Comparison of ENCODE assay signal across 1 cellular context in the genomic region with DNA sequence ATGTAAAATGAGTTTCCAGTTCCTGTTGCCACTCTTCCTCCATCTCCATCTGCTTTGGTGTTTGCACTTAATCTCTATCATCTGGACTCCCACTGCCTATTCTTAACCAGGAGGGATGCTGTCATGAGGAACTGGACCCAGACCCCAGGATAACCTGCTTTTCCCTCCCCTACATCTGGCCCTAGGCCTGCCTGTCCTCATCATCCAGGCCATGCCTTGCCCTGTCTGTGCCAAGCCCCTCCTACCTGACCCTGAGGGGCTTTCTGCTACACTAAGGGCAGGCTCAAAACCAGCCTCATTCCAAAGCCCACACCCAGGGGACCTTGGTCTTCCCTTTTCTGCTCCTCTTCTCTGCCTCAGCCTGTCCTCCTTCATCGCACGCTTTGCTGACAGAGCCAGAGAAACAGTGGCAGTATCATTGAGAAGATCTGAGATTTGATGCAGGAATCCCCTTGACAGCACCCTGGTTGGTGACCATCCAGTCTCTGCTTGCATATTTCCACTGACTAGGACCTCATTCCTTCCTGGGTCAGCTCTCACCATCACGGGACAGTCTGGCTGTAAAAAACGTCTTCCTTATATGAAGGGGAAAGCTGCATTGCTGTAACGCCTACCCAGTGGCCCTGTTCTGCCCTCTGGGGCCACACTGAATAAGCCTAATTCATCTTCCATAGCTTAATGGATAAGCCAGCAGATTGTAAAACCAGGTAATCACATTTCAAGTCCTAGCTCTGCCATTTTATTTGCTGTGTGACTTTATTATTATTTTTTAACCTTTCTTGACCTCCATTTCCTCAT.
TF ChIP-seq lines count a peak whose summit lies in the region.

No MANE protein-coding gene starts in this region.

TF ChIP-seq in IMR-90, 13 proteins besides CTCF, POLR2A, EP300 and RAD21:
- no peak for TF ChIP-seq FOS (IDR thresholded peaks at IDR 0.05; ENCODE audit: low read depth, low read length)
- no peak for TF ChIP-seq SMC3 (IDR thresholded peaks at IDR 0.05; ENCODE audit: low read depth, low read length)
- TF ChIP-seq, protein P1, sequence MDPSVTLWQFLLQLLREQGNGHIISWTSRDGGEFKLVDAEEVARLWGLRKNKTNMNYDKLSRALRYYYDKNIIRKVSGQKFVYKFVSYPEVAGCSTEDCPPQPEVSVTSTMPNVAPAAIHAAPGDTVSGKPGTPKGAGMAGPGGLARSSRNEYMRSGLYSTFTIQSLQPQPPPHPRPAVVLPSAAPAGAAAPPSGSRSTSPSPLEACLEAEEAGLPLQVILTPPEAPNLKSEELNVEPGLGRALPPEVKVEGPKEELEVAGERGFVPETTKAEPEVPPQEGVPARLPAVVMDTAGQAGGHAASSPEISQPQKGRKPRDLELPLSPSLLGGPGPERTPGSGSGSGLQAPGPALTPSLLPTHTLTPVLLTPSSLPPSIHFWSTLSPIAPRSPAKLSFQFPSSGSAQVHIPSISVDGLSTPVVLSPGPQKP (IDR thresholded peaks at IDR 0.05; ENCODE audit: borderline replicate concordance, low read depth, low read length): no peak
- TF ChIP-seq NFE2L2 (IDR thresholded peaks at IDR 0.05; ENCODE audit: low read depth, low read length): no peak
- no peak for TF ChIP-seq CEBPB (IDR thresholded peaks at IDR 0.05; ENCODE audit: low read depth, low read length)
- TF ChIP-seq MAFK (IDR thresholded peaks at IDR 0.05; ENCODE audit: low read depth, low read length): no peak
- no peak for TF ChIP-seq BHLHE40 (IDR thresholded peaks at IDR 0.05; ENCODE audit: low read depth, low read length)
- no peak for TF ChIP-seq CHD1 (IDR thresholded peaks at IDR 0.05; ENCODE audit: low read depth, low read length)
